Comparison of ENCODE assay signal across 26 cellular contexts in the genomic region with DNA sequence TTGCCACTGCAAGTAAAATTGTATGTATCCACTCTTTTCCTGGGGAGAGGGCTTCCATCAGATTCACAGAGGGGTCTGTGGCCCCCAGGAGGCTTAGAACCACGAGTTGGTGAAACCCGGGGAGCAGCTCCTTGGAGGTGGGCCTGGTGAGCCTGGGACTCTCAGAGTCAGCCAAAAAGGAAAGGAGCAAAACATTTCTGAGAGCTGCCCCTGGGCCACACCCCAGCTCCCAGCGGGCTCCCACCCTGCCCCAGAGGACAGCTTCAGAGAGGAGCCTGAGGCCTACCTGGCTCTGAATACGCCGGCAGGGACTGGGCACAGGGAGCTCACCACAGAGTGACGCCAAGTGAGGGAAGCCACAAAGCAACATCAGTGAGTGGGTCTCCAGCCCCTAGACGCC.
"Had no signal": no experiment of that assay in that cellular context is flagged by ENCODE, and none has a peak within 500 bp of the region (broad histone marks: within the 10 kb centered on the region; RNA-seq: fewer than 3 reads in every experiment).

No MANE protein-coding gene starts in this region.

- H3K27me3 ChIP-seq: adrenal gland, body of pancreas, colonic mucosa, esophagus squamous epithelium, gastroesophageal sphincter had no signal

- H3K4me3 ChIP-seq: adrenal gland, body of pancreas, colonic mucosa, esophagus squamous epithelium, gastroesophageal sphincter had no signal

- DNase-seq: activated CD4-positive, alpha-beta memory T cell treated with anti-CD3 and anti-CD28 coated beads for 36 hours; activated CD4-positive, alpha-beta T cell treated with anti-CD3 and anti-CD28 coated beads for 36 hours; activated CD4-positive, alpha-beta T cell treated with anti-CD3 and anti-CD28 coated beads, Interleukin-2, amount 10 ng/mL, durations not matched to agents 24 days and 14 days; activated CD4-positive, CD25-positive, alpha-beta regulatory T cell; activated CD4-positive, CD25-positive, alpha-beta regulatory T cell treated with anti-CD3 and anti-CD28 coated beads, Interleukin-2, amount 50 U/mL, for 72 hours; activated CD8-positive, alpha-beta memory T cell treated with anti-CD3 and anti-CD28 coated beads, Interleukin-2, amount 10 ng/mL, durations not matched to agents 7 days and 5 days; activated CD8-positive, alpha-beta memory T cell treated with anti-CD3 and anti-CD28 coated beads, Interleukin-2, amount 50 U/mL, for 4 hours; activated CD8-positive, alpha-beta T cell treated with anti-CD3 and anti-CD28 coated beads, Interleukin-2, amount 10 ng/mL, durations not matched to agents 7 days and 5 days; activated effector memory CD4-positive, alpha-beta T cell treated with anti-CD3 and anti-CD28 coated beads, Interleukin-2, amount 50 U/mL, for 16 hours; activated naive CD4-positive, alpha-beta T cell treated with anti-CD3 and anti-CD28 coated beads for 36 hours; activated naive CD8-positive, alpha-beta T cell treated with anti-CD3 and anti-CD28 coated beads for 36 hours; activated naive CD8-positive, alpha-beta T cell treated with anti-CD3 and anti-CD28 coated beads, Interleukin-2, amount 50 U/mL, for 24 hours; activated T-cell treated with anti-CD3 and anti-CD28 coated beads, Interleukin-2, amount 50 U/mL, for 1 hour; activated T-cell treated with anti-CD3 and anti-CD28 coated beads, Interleukin-2, amount 50 U/mL, for 48 hours; adrenal gland; amygdala; body of pancreas; caudate nucleus; cerebellar nuclear complex; colonic mucosa; effector CD8-positive, alpha-beta T cell; esophagus squamous epithelium; foreskin melanocyte; T-helper 2 cell had no signal

- H3K9me3 ChIP-seq: adrenal gland, body of pancreas, colonic mucosa, esophagus squamous epithelium, gastroesophageal sphincter had no signal

- H3K4me1 ChIP-seq: adrenal gland had no signal

- H3K27ac ChIP-seq: adrenal gland, body of pancreas, colonic mucosa, epithelial cell of prostate, esophagus squamous epithelium, gastroesophageal sphincter had no signal

- H3K36me3 ChIP-seq: adrenal gland, colonic mucosa had no signal

- ATAC-seq: activated CD4-positive, alpha-beta T cell treated with anti-CD3 and anti-CD28 coated beads for 36 hours; activated CD8-positive, alpha-beta memory T cell treated with anti-CD3 and anti-CD28 coated beads, Interleukin-2, amount 10 ng/mL, durations not matched to agents 7 days and 5 days; activated CD8-positive, alpha-beta T cell treated with anti-CD3 and anti-CD28 coated beads, Interleukin-2, amount 10 ng/mL, durations not matched to agents 7 days and 5 days; activated naive CD8-positive, alpha-beta T cell treated with anti-CD3 and anti-CD28 coated beads, Interleukin-2, amount 50 U/mL, for 24 hours; body of pancreas; gastroesophageal sphincter had no signal
